In genomic region chr2:64568836-64569235, GRCh38 we compare ENCODE assay signal across 25 cellular contexts.
"Had no signal": no experiment of that assay in that cellular context is flagged by ENCODE, and none has a peak within 500 bp of the region (broad histone marks: within the 10 kb centered on the region; RNA-seq: fewer than 3 reads in every experiment).

No MANE protein-coding gene starts in this region.

- H3K27ac Mint-ChIP-seq: activated CD4-positive, alpha-beta T cell treated with anti-CD3 and anti-CD28 coated beads, Interleukin-2, amount 10 ng/mL, durations not matched to agents 24 days and 14 days; activated CD8-positive, alpha-beta memory T cell treated with anti-CD3 and anti-CD28 coated beads, Interleukin-2, amount 10 ng/mL, durations not matched to agents 7 days and 5 days; activated naive CD4-positive, alpha-beta T cell treated with anti-CD3 and anti-CD28 coated beads for 36 hours; activated naive CD8-positive, alpha-beta T cell; activated T-helper 17 cell treated with anti-CD3 and anti-CD28 coated beads, Interleukin-2, amount 50 U/mL, for 72 hours; WTC11 had no signal

- H3K4me3 ChIP-seq: K562, SJSA1 had no signal

- H3K4me3 Mint-ChIP-seq: activated CD4-positive, alpha-beta T cell treated with anti-CD3 and anti-CD28 coated beads, Interleukin-2, amount 10 ng/mL, durations not matched to agents 24 days and 14 days; activated CD8-positive, alpha-beta memory T cell treated with anti-CD3 and anti-CD28 coated beads, Interleukin-2, amount 10 ng/mL, durations not matched to agents 7 days and 5 days; activated naive CD4-positive, alpha-beta T cell treated with anti-CD3 and anti-CD28 coated beads for 36 hours; activated naive CD8-positive, alpha-beta T cell; activated T-cell treated with anti-CD3 and anti-CD28 coated beads, Interleukin-2, amount 50 U/mL, for 4 hours; activated T-helper 17 cell treated with anti-CD3 and anti-CD28 coated beads, Interleukin-2, amount 50 U/mL, for 72 hours; brain; WTC11 had no signal

- ATAC-seq: activated CD8-positive, alpha-beta memory T cell treated with anti-CD3 and anti-CD28 coated beads, Interleukin-2, amount 10 ng/mL, durations not matched to agents 7 days and 5 days; activated T-cell treated with anti-CD3 and anti-CD28 coated beads, Interleukin-2, amount 50 U/mL, for 4 hours; activated T-helper 17 cell treated with anti-CD3 and anti-CD28 coated beads, Interleukin-2, amount 50 U/mL, for 72 hours; K562; PC-3; SK-N-SH treated with all-trans-retinoic acid at 6 μM for 48 hours; WTC11 had no signal

- H3K27ac ChIP-seq: SJSA1 had no signal

- H3K27me3 ChIP-seq: SJSA1 had no signal

- H3K27me3 Mint-ChIP-seq: activated CD4-positive, alpha-beta T cell treated with anti-CD3 and anti-CD28 coated beads, Interleukin-2, amount 10 ng/mL, durations not matched to agents 24 days and 14 days; activated CD8-positive, alpha-beta memory T cell treated with anti-CD3 and anti-CD28 coated beads, Interleukin-2, amount 10 ng/mL, durations not matched to agents 7 days and 5 days; activated naive CD8-positive, alpha-beta T cell; activated T-helper 17 cell treated with anti-CD3 and anti-CD28 coated beads, Interleukin-2, amount 50 U/mL, for 72 hours; brain had no signal

- H3K9me3 ChIP-seq: SJSA1 had no signal

- H3K4me1 ChIP-seq: SJSA1 had no signal

- H3K9me3 Mint-ChIP-seq: activated naive CD4-positive, alpha-beta T cell treated with anti-CD3 and anti-CD28 coated beads for 36 hours; activated T-cell treated with anti-CD3 and anti-CD28 coated beads, Interleukin-2, amount 50 U/mL, for 4 hours; activated T-helper 17 cell treated with anti-CD3 and anti-CD28 coated beads, Interleukin-2, amount 50 U/mL, for 72 hours; brain; WTC11 had no signal

- DNase-seq: activated CD4-positive, alpha-beta T cell treated with anti-CD3 and anti-CD28 coated beads, Interleukin-2, amount 10 ng/mL, durations not matched to agents 24 days and 14 days; activated CD4-positive, alpha-beta T cell treated with anti-CD3 and anti-CD28 coated beads, Interleukin-2, amount 50 U/mL, for 48 hours; activated CD4-positive, CD25-positive, alpha-beta regulatory T cell treated with anti-CD3 and anti-CD28 coated beads, Interleukin-2, amount 50 U/mL, for 72 hours; activated CD8-positive, alpha-beta memory T cell treated with anti-CD3 and anti-CD28 coated beads, Interleukin-2, amount 10 ng/mL, durations not matched to agents 7 days and 5 days; activated gamma-delta T cell; activated naive CD4-positive, alpha-beta T cell treated with anti-CD3 and anti-CD28 coated beads for 36 hours; activated T-cell treated with anti-CD3 and anti-CD28 coated beads, Interleukin-2, amount 50 U/mL, for 4 hours; amygdala; Karpas-422; NCI-H1105 treated with DMSO at 0.1 percent for 48 hours; NCI-H1436 treated with DMSO at 0.1 percent for 48 hours; NCI-H187; NCI-H2081; NCI-H510A treated with DMSO at 0.1 percent for 48 hours; NCI-H69; PC-3; SHP77; SW 1271 had no signal
